8 cellular contexts compared by ENCODE assay signal in the genomic region with DNA sequence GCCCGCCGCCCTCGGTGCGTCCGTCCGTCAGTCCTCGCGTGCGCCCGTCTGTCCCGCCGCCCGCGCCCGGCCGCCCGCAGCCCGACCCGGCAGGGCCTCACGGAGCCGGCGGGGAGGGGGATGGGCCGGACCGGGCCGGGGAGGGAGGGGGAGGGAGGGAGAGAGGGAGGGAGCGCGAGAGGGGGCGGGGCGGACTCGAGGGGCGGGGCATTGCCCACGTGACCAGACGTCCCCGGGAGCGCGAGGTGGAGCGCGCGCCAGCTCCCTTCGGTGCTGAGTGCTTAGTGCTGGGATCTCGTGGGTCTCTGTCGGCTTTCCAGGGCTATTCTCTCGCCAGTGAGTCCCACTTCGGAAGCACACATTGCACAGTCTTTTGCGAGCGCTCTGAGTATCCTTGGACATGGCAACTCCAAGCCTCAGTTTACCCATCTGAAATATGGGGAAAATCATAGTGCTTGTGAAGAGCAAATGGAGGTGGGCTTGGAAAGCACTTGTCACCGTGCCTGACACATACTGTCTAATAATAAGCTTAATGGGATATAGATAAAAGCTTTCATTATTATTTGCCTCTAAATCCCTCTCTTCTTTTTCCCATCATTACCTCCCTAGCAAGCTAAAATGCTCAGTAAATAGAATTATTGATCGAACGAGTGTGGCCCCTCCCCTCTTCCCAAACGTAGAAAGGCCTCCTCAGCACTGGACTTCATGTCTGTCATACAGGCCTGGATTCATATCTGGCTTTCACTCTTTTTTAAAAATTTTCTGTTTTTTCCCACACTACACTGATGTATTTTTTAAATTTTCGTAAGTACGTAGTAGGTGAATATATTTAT. TPM values are rescaled to one million over a fixed set of nuclear protein-coding genes. Genes with fewer than 3 reads are reported as not detected.
DNase-seq lines count a peak whose midpoint lies in the region; ATAC-seq and TF ChIP-seq lines count a peak whose summit lies in the region.

A gene (minus strand): TSS at position 122 of the 833 bp plus-strand sequence. CDS start 43,296 bp downstream, outside the sequence.

- peaks cover 8% of the 10 kb centered on the region for H3K27me3 Mint-ChIP-seq in T-helper 2 cell treated with Interferon-gamma antibody and Interleukin-4, amounts not matched to agents 5 μg/mL and 100 μg/mL, for 36 hours (ENCODE audit: low read depth)

- peaks cover 26% of the 10 kb centered on the region for H3K4me1 Mint-ChIP-seq in T-helper 2 cell treated with Interferon-gamma antibody and Interleukin-4, amounts not matched to agents 5 μg/mL and 100 μg/mL, for 36 hours (ENCODE audit: low read depth)

- TF ChIP-seq POLR2A in uterus (IDR thresholded peaks at IDR 0.05) = peak in 1 of 2 donors; percentile 48

- no peaks in the 10 kb centered on the region for H3K27me3 ChIP-seq in right cardiac atrium (ENCODE audit: control insufficient read depth, insufficient read depth)
- H3K27me3 ChIP-seq in rectal smooth muscle tissue (ENCODE audit: control insufficient read depth, insufficient read depth, low read length) = no peaks in the 10 kb centered on the region
- no peaks in the 10 kb centered on the region for H3K27me3 ChIP-seq in uterus

- H3K36me3 Mint-ChIP-seq in T-helper 2 cell treated with Interferon-gamma antibody and Interleukin-4, amounts not matched to agents 5 μg/mL and 100 μg/mL, for 36 hours (ENCODE audit: low read depth) = peaks cover 2% of the 10 kb centered on the region

- whole genome bisulfite sequencing in right cardiac atrium = 8% methylated on average over 51 of the region's 52 CpGs

- no peaks in the 10 kb centered on the region for H3K9me3 ChIP-seq in right cardiac atrium (ENCODE audit: control insufficient read depth, low read length)
- H3K9me3 ChIP-seq in uterus = no peaks in the 10 kb centered on the region

- H3K4me1 ChIP-seq in right cardiac atrium (ENCODE audit: control insufficient read depth, insufficient read depth, low read length) = peaks cover 9% of the 10 kb centered on the region
- H3K4me1 ChIP-seq in rectal smooth muscle tissue (ENCODE audit: control insufficient read depth, insufficient read depth, low read length) = peaks cover 7% of the 10 kb centered on the region
- H3K4me1 ChIP-seq in uterus = peaks cover 0 to 6% of the 10 kb centered on the region in 2 donors

- H3K27ac Mint-ChIP-seq in T-helper 2 cell treated with Interferon-gamma antibody and Interleukin-4, amounts not matched to agents 5 μg/mL and 100 μg/mL, for 36 hours = peak within 1 kb of the TSS; percentile 95

- peak within 1 kb of the TSS; percentile 97 for H3K4me3 Mint-ChIP-seq in T-helper 2 cell treated with Interferon-gamma antibody and Interleukin-4, amounts not matched to agents 5 μg/mL and 100 μg/mL, for 36 hours

- DNase-seq in GM12865 (ENCODE audit: low read depth) = peak; percentile 92
- DNase-seq in NCI-H1694 treated with DMSO at 0.1 percent for 48 hours (lab: John Stamatoyannopoulos, UW) = peak; percentile 38
- DNase-seq in T-helper 2 cell treated with Interferon-gamma antibody and Interleukin-4, amounts not matched to agents 5 μg/mL and 100 μg/mL, for 36 hours (ENCODE audit: low spot score) = peak; percentile 65
- DNase-seq in anterior cingulate cortex (lab: John Stamatoyannopoulos, UW) = peak in 57 of 58 donors; percentile 7 to 91 (median 83)
- DNase-seq in right cardiac atrium = peak; percentile 90 to 96 (median 95)
- DNase-seq in uterus = peak; percentile 88

- H3K4me3 ChIP-seq in GM12865 (ENCODE audit: low read depth, low read length) (peak within 1 kb of the TSS; percentile 92), right cardiac atrium (ENCODE audit: low read length) (peak within 1 kb of the TSS; percentile 98), rectal smooth muscle tissue (ENCODE audit: low read length) (peak within 1 kb of the TSS; percentile 99), uterus (peak within 1 kb of the TSS; percentile 82 to 84)

- peak; percentile 61 for ATAC-seq in HG02840 (IDR thresholded peaks at IDR 0.05; ENCODE audit: low FRiP score, unreplicated experiment)
- peak; percentile 88 to 89 for ATAC-seq in right cardiac atrium

- no peaks in the 10 kb centered on the region for H3K36me3 ChIP-seq in rectal smooth muscle tissue (ENCODE audit: control insufficient read depth, insufficient read depth, low read length)
- no peaks in the 10 kb centered on the region for H3K36me3 ChIP-seq in uterus

- no peaks in the 10 kb centered on the region for H3K9me3 Mint-ChIP-seq in T-helper 2 cell treated with Interferon-gamma antibody and Interleukin-4, amounts not matched to agents 5 μg/mL and 100 μg/mL, for 36 hours

- TF ChIP-seq CTCF in GM12865 (IDR thresholded peaks at IDR 0.05; ENCODE audit: insufficient read depth, low read depth, low read length, missing control alignments) = no peak
- no peak for TF ChIP-seq CTCF in uterus (IDR thresholded peaks at IDR 0.05)

- H3K27ac ChIP-seq in right cardiac atrium (ENCODE audit: low read length) (peak within 1 kb of the TSS; percentile 28), rectal smooth muscle tissue (ENCODE audit: low read depth, low read length) (peak within 1 kb of the TSS; percentile 51), uterus (peak within 1 kb of the TSS; percentile 83 to 97)

- intact Hi-C loops in right cardiac atrium (cut with DNase I) (no loop called here), uterus (cut with DNase I; ENCODE audit: low total_unique reads) (no loop called here)

- peak within 1 kb of the TSS; percentile 98 for H3K9ac ChIP-seq in rectal smooth muscle tissue (ENCODE audit: low read length)

RNA-seq across cellular contexts. Expression of the gene that starts here (rescaled TPM):
- total RNA-seq in right cardiac atrium (10 to 100 TPM; 17.8 to 26.3 (median 19.6) TPM), uterus (10 to 100 TPM in 2 of 4 donors, 1 to 10 TPM in 2; 3.1 to 39.2 (median 10.5) TPM)
- polyA plus RNA-seq in right cardiac atrium = 26.5 TPM

Comparison
In these comparisons a context has a peak if more than half of its experiments do, and no peak if none do; other contexts are left out.
1. Peak in every context shown above with its lines: DNase-seq, ATAC-seq, H3K4me3 ChIP-seq and H3K27ac ChIP-seq.
2. DNase-seq: peak in every context shown above with its lines; median percentile 95 in right cardiac atrium; 92 in GM12865; 88 in uterus; 83 in anterior cingulate cortex; 65 in T-helper 2 cell treated with Interferon-gamma antibody and Interleukin-4, amounts not matched to agents 5 μg/mL and 100 μg/mL, for 36 hours; 38 in NCI-H1694 treated with DMSO at 0.1 percent for 48 hours.
3. H3K27ac ChIP-seq: peak in every context shown above with its lines; median percentile 90 in uterus; 51 in rectal smooth muscle tissue; 28 in right cardiac atrium.